In genomic region chr1:225509376-225509707, GRCh38 we compare ENCODE assay signal across 11 cellular contexts.
DNase-seq lines count a peak whose midpoint lies in the region; ATAC-seq, FAIRE-seq and TF ChIP-seq lines count a peak whose summit lies in the region.
"Had no signal": no experiment of that assay in that cellular context is flagged by ENCODE, and none has a peak within 500 bp of the region (broad histone marks: within the 10 kb centered on the region; RNA-seq: fewer than 3 reads in every experiment).

No MANE protein-coding gene starts in this region.

- TF ChIP-seq EP300 in HepG2 (IDR thresholded peaks at IDR 0.05; ENCODE audit: low read depth in 2 of 2, low read length in 2 of 2): no peak
- TF ChIP-seq EP300 in HepG2 (CRISPR knock-in tag; IDR thresholded peaks at IDR 0.05; ENCODE audit: borderline replicate concordance): no peak

- dilution Hi-C loops in endothelial cell of umbilical vein (cut with MboI; ENCODE audit: extremely low pct_ligation_motif_present, low sequenced_read_pairs): no loop called here

- in situ Hi-C loops in HepG2 (cut with HindIII; ENCODE audit: extremely low pct_ligation_motif_present, low pct_unique_long_range_greater_than_20kb): no loop called here

- H3K79me2 ChIP-seq in HepG2 (ENCODE audit: insufficient read depth, low read length) (no peaks in the 10 kb centered on the region), endothelial cell of umbilical vein (ENCODE audit: control insufficient read depth, insufficient read depth, low read length) (no peaks in the 10 kb centered on the region), osteoblast (ENCODE audit: insufficient read depth, low read length) (peaks cover 14% of the 10 kb centered on the region)

- TF ChIP-seq POLR2A in HepG2 (IDR thresholded peaks at IDR 0.05; ENCODE audit: insufficient read depth in 1 of 2, low read depth in 2 of 2, low read length in 2 of 2) (no peak), right lobe of liver (IDR thresholded peaks at IDR 0.05) (no peak), endothelial cell of umbilical vein (IDR thresholded peaks at IDR 0.05; ENCODE audit: low read depth, low read length) (no peak)

- no peak overlapping the region for H2AFZ ChIP-seq in HepG2 (ENCODE audit: low read length)
- H2AFZ ChIP-seq in endothelial cell of umbilical vein (ENCODE audit: low read depth, low read length): no peak overlapping the region
- no peak overlapping the region for H2AFZ ChIP-seq in osteoblast (ENCODE audit: low read length)

- H3K4me2 ChIP-seq in HepG2 (ENCODE audit: low read depth, low read length): no peak overlapping the region
- no peak overlapping the region for H3K4me2 ChIP-seq in endothelial cell of umbilical vein (ENCODE audit: insufficient read depth, low read length)
- H3K4me2 ChIP-seq in osteoblast (ENCODE audit: insufficient read depth, low read length): peak overlapping the region; percentile 7

- H3K4me3 ChIP-seq in HepG2 (replicated peaks in 1 of 3; ENCODE audit: insufficient read depth in 1 of 3, low read depth in 2 of 3, low read length in 3 of 3) (no peak overlapping the region), right lobe of liver (no peak overlapping the region), endothelial cell of umbilical vein (replicated peaks in 1 of 3; ENCODE audit: insufficient read depth in 1 of 3, low read depth in 1 of 3, low read length in 3 of 3) (no peak overlapping the region), osteoblast (ENCODE audit: insufficient read depth, low read length) (no peak overlapping the region)
- H3K4me3 ChIP-seq: spleen had no signal

- WGBS in HepG2 (ENCODE audit: low lambda C conversion rate): 100% methylated on average over 2 of the region's 2 CpGs
- 86% methylated on average over 1 of the region's 2 CpGs for WGBS in right lobe of liver (ENCODE audit: insufficient coverage, low coverage, low lambda C conversion rate, missing lambda C conversion rate)

- no peak for ATAC-seq in HepG2
- no peak for ATAC-seq in right lobe of liver
- no peak for ATAC-seq in GM21576 (IDR thresholded peaks at IDR 0.05; ENCODE audit: unreplicated experiment)
- no peak for ATAC-seq in activated CD4-positive, CD25-positive, alpha-beta regulatory T cell treated with anti-CD3 and anti-CD28 coated beads, Interleukin-2, amount 50 U/mL, for 24 hours

- H3K27ac ChIP-seq in HepG2 (ENCODE audit: extremely low read length, insufficient read depth, low read length) (peak overlapping the region; percentile 20), right lobe of liver (no peak overlapping the region), endothelial cell of umbilical vein (ENCODE audit: insufficient read depth, low read depth, low read length) (peak overlapping the region; percentile 72), osteoblast (ENCODE audit: low read depth, low read length) (peak overlapping the region; percentile 79)
- H3K27ac ChIP-seq: spleen had no signal

- POLR2A ChIA-PET in HepG2 (lab: Yijun Ruan, JAX) (interaction anchor here (1.5 kb wide), 1 partner anchor 190 kb away, joined by 3 read pairs; no protein-coding TSS in a partner anchor), endothelial cell of umbilical vein (lab: Charles Lee) (no interaction called here)

- intact Hi-C loops in HepG2 (cut with micrococcal nuclease; ENCODE audit: unreplicated experiment) (no loop called here), right lobe of liver (cut with DNase I) (no loop called here), endothelial cell of umbilical vein (cut with micrococcal nuclease) (loop anchor here (5.0 kb wide), 1 partner anchor 253 kb away; no protein-coding TSS in a partner anchor)

- H3K4me1 ChIP-seq in HepG2 (ENCODE audit: insufficient read depth, low read length) (peaks cover 8% of the 10 kb centered on the region; the same call in 1 of the 2 replicates), right lobe of liver (no peaks in the 10 kb centered on the region), endothelial cell of umbilical vein (ENCODE audit: control insufficient read depth, extremely low read depth, insufficient read depth, low read length) (peaks cover 23% of the 10 kb centered on the region), osteoblast (ENCODE audit: insufficient read depth, low read length) (peaks cover 18% of the 10 kb centered on the region)
- H3K4me1 ChIP-seq: spleen had no signal

- CTCF ChIA-PET in HepG2 (lab: Yijun Ruan, JAX; ENCODE audit: low intra/inter-chr PET ratio, low total read pairs) (no interaction called here), endothelial cell of umbilical vein (lab: Charles Lee) (interaction anchor here (1.8 to 2.4 kb wide), 4 partner anchors 10 to 269 kb away, joined by 6 to 15 read pairs (median 10); partner anchors contain the start of gene SRP9)

- H3K9ac ChIP-seq in HepG2 (ENCODE audit: insufficient read depth, low read depth, low read length) (no peak overlapping the region), endothelial cell of umbilical vein (replicated peaks; ENCODE audit: extremely low read depth, insufficient read depth, low read length) (no peak overlapping the region)

- no peak for FAIRE-seq in HepG2 (lab: Jason Lieb, UNC)
- FAIRE-seq in endothelial cell of umbilical vein (lab: Jason Lieb, UNC): no peak
- FAIRE-seq: bronchial epithelial cell had no signal

- H3K9me1 ChIP-seq in endothelial cell of umbilical vein (replicated peaks; ENCODE audit: control insufficient read depth, extremely low read depth, insufficient read depth, low read length): no peaks in the 10 kb centered on the region

- no TSS peak for BruUV-seq in HepG2 (replicated peaks; lab: Mats Ljungman, UMichigan)
- BruUV-seq in endothelial cell of umbilical vein (replicated peaks; lab: Mats Ljungman, UMichigan): no TSS peak

- TF ChIP-seq RAD21 in HepG2 (CRISPR knock-in tag; IDR thresholded peaks at IDR 0.05): no peak

- DNase-seq in HepG2 (ENCODE audit: low spot score) (no peak), right lobe of liver (no peak), endothelial cell of umbilical vein (ENCODE audit: low read depth, low spot score) (no peak), osteoblast (ENCODE audit: insufficient read length, low spot score, missing footprints) (no peak), HuH-7 (ENCODE audit: low spot score) (no peak), GM10266 (ENCODE audit: extremely low spot score) (no peak)
- DNase-seq: GOT3, spleen had no signal

- peaks cover 0 to 28% of the 10 kb centered on the region in 2 experiments; a peak in 4 of 5 replicates for H3K36me3 ChIP-seq in HepG2 (replicated peaks in 1 of 2; ENCODE audit: control insufficient read depth in 1 of 2, insufficient read depth in 2 of 2, low read length in 2 of 2)
- no peaks in the 10 kb centered on the region for H3K36me3 ChIP-seq in right lobe of liver
- H3K36me3 ChIP-seq in endothelial cell of umbilical vein (ENCODE audit: control insufficient read depth in 2 of 2, extremely low read depth in 1 of 2, insufficient read depth in 2 of 2, low read length in 2 of 2): peaks cover 4 to 5% of the 10 kb centered on the region in 2 experiments
- H3K36me3 ChIP-seq in osteoblast (ENCODE audit: insufficient read depth, low read length): peaks cover 75% of the 10 kb centered on the region

- H3K27me3 ChIP-seq in HepG2 (ENCODE audit: control insufficient read depth in 1 of 2, insufficient read depth in 2 of 2, low read length in 2 of 2) (no peaks in the 10 kb centered on the region), right lobe of liver (no peaks in the 10 kb centered on the region), endothelial cell of umbilical vein (ENCODE audit: control insufficient read depth in 2 of 2, insufficient read depth in 2 of 2, low read length in 2 of 2) (no peaks in the 10 kb centered on the region), osteoblast (ENCODE audit: insufficient read depth, low read length) (no peaks in the 10 kb centered on the region)
- H3K27me3 ChIP-seq: spleen had no signal

- TF ChIP-seq CTCF in HepG2 (CRISPR knock-in tag; IDR thresholded peaks at IDR 0.05) (no peak), right lobe of liver (IDR thresholded peaks at IDR 0.05) (no peak), endothelial cell of umbilical vein (IDR thresholded peaks at IDR 0.05; ENCODE audit: extremely low read depth in 1 of 2, insufficient read depth in 1 of 2, low read depth in 1 of 2, low read length in 2 of 2) (no peak), osteoblast (IDR thresholded peaks at IDR 0.05; ENCODE audit: extremely low read depth, low read depth, low read length) (no peak), GM10266 (IDR thresholded peaks at IDR 0.05; ENCODE audit: control insufficient read depth, insufficient read depth, low read depth, missing control alignments) (no peak)

- no peaks in the 10 kb centered on the region for H4K20me1 ChIP-seq in HepG2 (ENCODE audit: insufficient read depth, low read length)
- no peaks in the 10 kb centered on the region for H4K20me1 ChIP-seq in endothelial cell of umbilical vein (replicated peaks; ENCODE audit: control insufficient read depth, extremely low read depth, insufficient read depth, low read length)
- peaks cover 11% of the 10 kb centered on the region for H4K20me1 ChIP-seq in osteoblast (ENCODE audit: insufficient read depth, low read length)

- H3K9me3 ChIP-seq in HepG2 (ENCODE audit: low read length) (no peaks in the 10 kb centered on the region), right lobe of liver (no peaks in the 10 kb centered on the region), endothelial cell of umbilical vein (replicated peaks; ENCODE audit: control insufficient read depth, insufficient read depth, low read length) (no peaks in the 10 kb centered on the region), osteoblast (ENCODE audit: low read depth, low read length) (no peaks in the 10 kb centered on the region)
- H3K9me3 ChIP-seq: spleen had no signal

TF ChIP-seq in HepG2, 621 proteins besides CTCF, POLR2A, EP300 and RAD21 (continues in another document):
- TF ChIP-seq HCFC1 (IDR thresholded peaks at IDR 0.05; ENCODE audit: low read depth, low read length) (no peak), MTA1 (CRISPR knock-in tag; IDR thresholded peaks at IDR 0.05; ENCODE audit: borderline replicate concordance) (no peak), ZNF572 (CRISPR knock-in tag; IDR thresholded peaks at IDR 0.05) (no peak), ZFP41 (CRISPR knock-in tag; IDR thresholded peaks at IDR 0.05; ENCODE audit: borderline replicate concordance) (no peak), TSC22D2 (CRISPR knock-in tag; IDR thresholded peaks at IDR 0.05; ENCODE audit: borderline replicate concordance) (no peak), TMF1 (CRISPR knock-in tag; IDR thresholded peaks at IDR 0.05; ENCODE audit: low read depth) (no peak), ZNF235 (CRISPR knock-in tag; IDR thresholded peaks at IDR 0.05; ENCODE audit: borderline replicate concordance) (no peak)

TF ChIP-seq in endothelial cell of umbilical vein, 7 proteins besides CTCF, POLR2A, EP300 and RAD21:
- TF ChIP-seq JUN (IDR thresholded peaks at IDR 0.05; ENCODE audit: borderline replicate concordance, insufficient read depth, insufficient read length, low read depth): no peak
- no peak for TF ChIP-seq MYC (IDR thresholded peaks at IDR 0.05; ENCODE audit: low read depth, low read length)
- TF ChIP-seq FOS (IDR thresholded peaks at IDR 0.05; ENCODE audit: borderline replicate concordance, insufficient read depth, low read length): no peak
TF ChIP-seq in endothelial cell of umbilical vein: peak in this region for 0.

Comparison
In these comparisons a context has a peak if more than half of its experiments do, and no peak if none do; other contexts are left out.
1. H3K27ac ChIP-seq: peak in HepG2 (single experiment), endothelial cell of umbilical vein (single experiment) and osteoblast (single experiment); none in right lobe of liver (0 of 3).